In genomic region chr2:25420820-25421237, GRCh38 we compare ENCODE assay signal across 10 cellular contexts.
DNase-seq lines count a peak whose midpoint lies in the region; ATAC-seq, FAIRE-seq and TF ChIP-seq lines count a peak whose summit lies in the region.
"Had no signal": no experiment of that assay in that cellular context is flagged by ENCODE, and none has a peak within 500 bp of the region (broad histone marks: within the 10 kb centered on the region; RNA-seq: fewer than 3 reads in every experiment).

No MANE protein-coding gene starts in this region.

- H3K36me3 Mint-ChIP-seq in activated naive CD4-positive, alpha-beta T cell treated with anti-CD3 and anti-CD28 coated beads, Interleukin-2, amount 10 ng/mL, durations not matched to agents 7 days and 5 days = peaks cover 24% of the 10 kb centered on the region
- H3K36me3 Mint-ChIP-seq in endodermal cell (ENCODE audit: low read depth) = peaks cover 14% of the 10 kb centered on the region

- H3K36me3 ChIP-seq in colonic mucosa (no peaks in the 10 kb centered on the region), endodermal cell (ENCODE audit: control insufficient read depth, insufficient read depth, low read length) (peaks cover 4% of the 10 kb centered on the region)

- FAIRE-seq in GM12891 (lab: Jason Lieb, UNC) = peak; percentile 92

- H3K9ac ChIP-seq in colonic mucosa (ENCODE audit: low read depth in 2 of 2, low read length in 2 of 2) (no peak overlapping the region), endodermal cell (ENCODE audit: extremely low read depth, low read length, poor library complexity, severe bottlenecking) (no peak overlapping the region)

- peak overlapping the region; percentile 62 for H3K27ac ChIP-seq in colonic mucosa
- no peak overlapping the region for H3K27ac ChIP-seq in endodermal cell (ENCODE audit: low read depth, low read length)

- H3K4me1 Mint-ChIP-seq in activated naive CD4-positive, alpha-beta T cell treated with anti-CD3 and anti-CD28 coated beads, Interleukin-2, amount 10 ng/mL, durations not matched to agents 7 days and 5 days = peaks cover 7% of the 10 kb centered on the region
- H3K4me1 Mint-ChIP-seq in endodermal cell = peaks cover 9% of the 10 kb centered on the region

- intact Hi-C loops in colonic mucosa (cut with DNase I) = no loop called here

- peaks cover 9% of the 10 kb centered on the region for H3K9me3 Mint-ChIP-seq in activated naive CD4-positive, alpha-beta T cell treated with anti-CD3 and anti-CD28 coated beads, Interleukin-2, amount 10 ng/mL, durations not matched to agents 7 days and 5 days
- H3K9me3 Mint-ChIP-seq in endodermal cell = no peaks in the 10 kb centered on the region

- H3K9me3 ChIP-seq in colonic mucosa = no peaks in the 10 kb centered on the region
- no peaks in the 10 kb centered on the region for H3K9me3 ChIP-seq in endodermal cell (ENCODE audit: control insufficient read depth, low read length)

- WGBS in endodermal cell (ENCODE audit: insufficient coverage in 1 of 2, insufficient read length in 1 of 2), 2 experiments = 91 to 94% methylated on average over 2 of the region's 2 CpGs

- CTCF ChIA-PET in activated naive CD4-positive, alpha-beta T cell treated with anti-CD3 and anti-CD28 coated beads, Interleukin-2, amount 10 ng/mL, durations not matched to agents 7 days and 5 days (lab: Charles Lee) = no interaction called here

- DNase-seq in GM12891 (ENCODE audit: insufficient read length, low spot score) (no peak), colonic mucosa (no peak), NCI-H524 (lab: John Stamatoyannopoulos, UW) (no peak), endodermal cell (no peak), ureter (ENCODE audit: low spot score) (no peak)
- no peak for DNase-seq in activated naive CD4-positive, alpha-beta T cell treated with anti-CD3 and anti-CD28 coated beads, Interleukin-2, amount 10 ng/mL, durations not matched to agents 7 days and 5 days
- DNase-seq: DND-41, NCI-H2107 had no signal

- H3K27me3 ChIP-seq in colonic mucosa (no peaks in the 10 kb centered on the region), endodermal cell (ENCODE audit: control insufficient read depth, insufficient read depth, low read length, poor library complexity, severe bottlenecking) (no peaks in the 10 kb centered on the region)

- H3K4me3 Mint-ChIP-seq in activated naive CD4-positive, alpha-beta T cell treated with anti-CD3 and anti-CD28 coated beads, Interleukin-2, amount 10 ng/mL, durations not matched to agents 7 days and 5 days = no peak overlapping the region
- no peak overlapping the region for H3K4me3 Mint-ChIP-seq in endodermal cell

- TF ChIP-seq POLR2A in GM12891 (IDR thresholded peaks at IDR 0.05; ENCODE audit: low read depth, low read length) = peak; percentile 96

- H3K27ac Mint-ChIP-seq in activated naive CD4-positive, alpha-beta T cell treated with anti-CD3 and anti-CD28 coated beads, Interleukin-2, amount 10 ng/mL, durations not matched to agents 7 days and 5 days = no peak overlapping the region
- no peak overlapping the region for H3K27ac Mint-ChIP-seq in endodermal cell

- H3K4me3 ChIP-seq in colonic mucosa (no peak overlapping the region), endodermal cell (ENCODE audit: low read length) (no peak overlapping the region)

- no peaks in the 10 kb centered on the region for H3K27me3 Mint-ChIP-seq in activated naive CD4-positive, alpha-beta T cell treated with anti-CD3 and anti-CD28 coated beads, Interleukin-2, amount 10 ng/mL, durations not matched to agents 7 days and 5 days
- no peaks in the 10 kb centered on the region for H3K27me3 Mint-ChIP-seq in endodermal cell (ENCODE audit: insufficient read depth)

- peak; percentile 33 for ATAC-seq in GM21367 (IDR thresholded peaks at IDR 0.05; ENCODE audit: unreplicated experiment)
- ATAC-seq in HG03378 (IDR thresholded peaks at IDR 0.05; ENCODE audit: unreplicated experiment) = peak; percentile 46

- H3K4me1 ChIP-seq in colonic mucosa = peaks cover 4% of the 10 kb centered on the region
- no peaks in the 10 kb centered on the region for H3K4me1 ChIP-seq in endodermal cell (ENCODE audit: control insufficient read depth, insufficient read depth, low read length)

- no peak for TF ChIP-seq CTCF in colonic mucosa (IDR thresholded peaks at IDR 0.05)
- no peak for TF ChIP-seq CTCF in endodermal cell (conservative IDR thresholded peaks at IDR 0.05)

TF ChIP-seq in GM12891, 5 proteins besides CTCF, POLR2A, EP300 and RAD21:
- TF ChIP-seq TAF1 (IDR thresholded peaks at IDR 0.05; ENCODE audit: low read depth, low read length) (no peak; the same call in none of the 2 replicates), SPI1 (IDR thresholded peaks at IDR 0.05; ENCODE audit: low read depth, low read length) (peak; percentile 98), PAX5 (IDR thresholded peaks at IDR 0.05; ENCODE audit: insufficient read depth, low read length, severe bottlenecking) (no peak), POLR2AphosphoS5 (IDR thresholded peaks at IDR 0.05; ENCODE audit: low read depth, low read length) (peak; percentile 68), POU2F2 (IDR thresholded peaks at IDR 0.05; ENCODE audit: low read depth, low read length) (peak; percentile 92; the same call in 1 of the 2 replicates)
